ENCODE assay signal across 26 cellular contexts in the genomic region with DNA sequence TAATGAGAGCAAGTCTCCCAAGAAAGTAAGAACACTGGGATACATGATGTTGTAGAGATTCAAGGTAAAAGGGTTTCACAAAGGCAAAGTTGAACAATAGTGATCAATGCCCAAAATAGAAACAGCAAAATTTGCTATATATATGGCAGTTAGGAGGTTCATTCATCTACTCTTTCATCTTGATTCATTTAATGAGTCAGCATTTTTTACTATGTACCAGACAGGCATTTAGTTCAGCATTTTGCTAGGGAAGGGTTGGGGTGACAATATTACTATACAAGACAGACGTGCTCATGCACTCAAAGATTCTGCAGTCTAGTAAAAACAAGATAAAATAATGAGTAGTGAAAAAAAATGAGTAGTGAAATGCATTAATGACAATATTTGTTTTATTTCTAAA.
"Had no signal": no experiment of that assay in that cellular context is flagged by ENCODE, and none has a peak within 500 bp of the region (broad histone marks: within the 10 kb centered on the region; RNA-seq: fewer than 3 reads in every experiment).

No MANE protein-coding gene starts in this region.

- H3K4me3 ChIP-seq: neural progenitor cell, ovary, psoas muscle, skin epidermis, smooth muscle cell, spleen, stomach, thoracic aorta, thyroid gland, tibial nerve, upper lobe of left lung, vagina had no signal

- ATAC-seq: natural killer cell; psoas muscle; right cardiac atrium; sciatic nerve; stimulated activated effector memory CD8-positive, alpha-beta T cell treated with anti-CD3 and anti-CD28 coated beads, Interleukin-12 subunit alpha, Interleukin-12 subunit beta, amount 100 ng/mL, for 72 hours; stimulated activated naive B cell treated with anti-CD40 and anti-IgM and Interleukin-4, amounts not matched to agents 10 μg/mL and 1 μg/mL and 100 μg/mL, for 72 hours had no signal

- H3K27me3 ChIP-seq: neural progenitor cell, ovary, spleen, stomach, thyroid gland, tibial nerve, upper lobe of left lung, vagina had no signal

- H2AFZ ChIP-seq: neural progenitor cell, parathyroid adenoma had no signal

- FAIRE-seq: urothelium cell line had no signal

- H3K4me2 ChIP-seq: neural progenitor cell, smooth muscle cell had no signal

- DNase-seq: natural killer cell; occipital lobe; ovary; posterior cingulate gyrus; psoas muscle; right cardiac atrium; spleen; stimulated activated CD4-positive, alpha-beta T cell treated with anti-CD3 and anti-CD28 coated beads, Interleukin-12 subunit alpha, Interleukin-12 subunit beta, amount 100 ng/mL, for 4 hours; stimulated activated CD4-positive, alpha-beta T cell treated with anti-CD3 and anti-CD28 coated beads, Interleukin-1b, Interleukin-23, amount 100 ng/mL, for 48 hours; stimulated activated CD4-positive, alpha-beta T cell treated with anti-CD3 and anti-CD28 coated beads, Interleukin-4, amount 100 ng/mL, for 1 hour; stimulated activated naive B cell treated with anti-CD40 and anti-IgM and Interleukin-4, amounts not matched to agents 10 μg/mL and 1 μg/mL and 100 μg/mL, for 72 hours; stimulated activated naive CD4-positive, alpha-beta T cell treated with Interleukin-2 at 50 U/mL for 16 hours; stomach; thyroid gland; trophoblast cell; upper lobe of left lung had no signal

- H3K4me1 ChIP-seq: neural progenitor cell, parathyroid adenoma, psoas muscle, spleen, stomach, thyroid gland, tibial nerve, upper lobe of left lung, vagina had no signal

- H3K9me3 ChIP-seq: ovary, psoas muscle, stomach, thoracic aorta, thyroid gland, upper lobe of left lung, vagina had no signal

- H3K79me2 ChIP-seq: parathyroid adenoma had no signal

- H3K9ac ChIP-seq: neural progenitor cell, parathyroid adenoma had no signal

- H3K36me3 ChIP-seq: neural progenitor cell, ovary, spleen, stomach, thoracic aorta, thyroid gland, tibial nerve, upper lobe of left lung, vagina had no signal

- H3K27ac ChIP-seq: neural progenitor cell, ovary, parathyroid adenoma, psoas muscle, skin epidermis, spleen, stomach, thoracic aorta, thyroid gland, tibial nerve, upper lobe of left lung, vagina had no signal
